Comparison of ENCODE assay signal across 20 cellular contexts in genomic region chr3:111601810-111602209, GRCh38. TPM values are rescaled to one million over a fixed set of nuclear protein-coding genes. Genes with fewer than 3 reads are reported as not detected.
"Had no signal": no experiment of that assay in that cellular context is flagged by ENCODE, and none has a peak within 500 bp of the region (broad histone marks: within the 10 kb centered on the region; RNA-seq: fewer than 3 reads in every experiment).

No MANE protein-coding gene starts in this region.

- H3K27me3 ChIP-seq: adrenal gland, hepatocyte, sigmoid colon, testis, upper lobe of right lung had no signal

- H3K27ac ChIP-seq: adrenal gland, coronary artery, hepatocyte, sigmoid colon, testis, upper lobe of right lung had no signal

- H3K4me1 Mint-ChIP-seq: neural crest cell had no signal

- DNase-seq: activated B cell treated with CpG ODN at 0.5 μM for 24 hours; activated gamma-delta T cell; adrenal gland; caudate nucleus; effector CD4-positive, alpha-beta T cell; sigmoid colon; stimulated activated CD4-positive, alpha-beta T cell treated with anti-CD3 and anti-CD28 coated beads, Interleukin-12 subunit alpha, Interleukin-12 subunit beta, amount 100 ng/mL, for 4 hours; stimulated activated naive CD4-positive, alpha-beta T cell treated with Interleukin-2 at 50 U/mL for 16 hours; testis; upper lobe of right lung had no signal

- ATAC-seq: upper lobe of right lung had no signal

- H3K27me3 Mint-ChIP-seq: activated B cell treated with CpG ODN at 0.5 μM for 24 hours had no signal

- H3K4me3 ChIP-seq: adrenal gland, coronary artery, hepatocyte, sigmoid colon, testis, upper lobe of right lung had no signal

- H3K4me1 ChIP-seq: adrenal gland, sigmoid colon, testis, upper lobe of right lung had no signal

- H3K4me3 Mint-ChIP-seq: activated B cell treated with CpG ODN at 0.5 μM for 24 hours, neural crest cell had no signal

- H3K9me3 ChIP-seq: adrenal gland, sigmoid colon, testis, upper lobe of right lung had no signal

- H3K9me3 Mint-ChIP-seq: activated B cell treated with CpG ODN at 0.5 μM for 24 hours; T-helper 1 cell treated with Interleukin-12 subunit alpha and Interleukin-12 subunit beta and Interleukin-4 antibody, amounts not matched to agents 30 μg/mL and 1 μg/mL, for 36 hours had no signal

- H3K36me3 ChIP-seq: adrenal gland, sigmoid colon, upper lobe of right lung had no signal

RNA-seq across cellular contexts. Expression of gene ZBED2, which starts 6.7 kb away (rescaled TPM):
- total RNA-seq: fibroblast of lung, liver, mesenteric fat pad, neural crest cell, osteocyte, pulmonary artery endothelial cell, sigmoid colon, testis had no signal

RNA-seq across cellular contexts. Expression of gene CD96, which starts 59.8 kb away (rescaled TPM):
- total RNA-seq: fibroblast of lung, kidney epithelial cell, neural crest cell, osteocyte, pulmonary artery endothelial cell had no signal
